In the genomic region with DNA sequence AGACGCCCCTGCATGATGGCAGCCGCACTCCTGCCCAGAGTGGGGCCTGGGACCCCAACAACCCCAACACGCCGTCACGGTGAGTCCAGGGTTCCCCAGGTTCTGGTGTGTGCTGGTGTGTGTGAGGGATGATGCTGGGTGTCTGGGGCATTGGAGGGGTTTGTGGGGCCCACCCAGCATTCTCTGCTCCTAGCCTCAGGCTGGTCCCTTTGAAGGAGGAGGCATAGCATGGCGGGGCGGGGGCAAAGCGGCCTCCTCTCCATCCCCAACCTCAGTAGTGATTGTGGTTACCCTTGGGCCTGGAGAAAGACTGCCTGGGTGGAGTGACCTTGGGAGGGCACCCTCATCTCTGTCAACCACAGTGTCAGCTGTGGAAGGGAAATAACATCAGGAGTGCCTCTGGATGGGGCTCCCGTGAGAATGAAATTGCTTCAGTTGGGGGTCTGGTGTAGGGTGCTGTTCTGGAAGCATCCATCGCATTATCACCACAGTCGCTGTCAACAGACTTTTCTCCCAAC, we compare ENCODE assay signal across 22 cellular contexts. TPM values are rescaled to one million over a fixed set of nuclear protein-coding genes. Genes with fewer than 3 reads are reported as not detected.
"Had no signal": no experiment of that assay in that cellular context is flagged by ENCODE, and none has a peak within 500 bp of the region (broad histone marks: within the 10 kb centered on the region; RNA-seq: fewer than 3 reads in every experiment).

No MANE protein-coding gene starts in this region.

- H3K4me3 ChIP-seq: adrenal gland, breast epithelium, coronary artery, gastrocnemius medialis, heart left ventricle, left ventricle myocardium inferior, right lobe of liver, testis, upper lobe of left lung had no signal

- H3K9me3 Mint-ChIP-seq: activated naive CD4-positive, alpha-beta T cell treated with anti-CD3 and anti-CD28 coated beads, Interleukin-2, amount 50 U/mL, for 72 hours; activated T-helper 1 cell treated with anti-CD3 and anti-CD28 coated beads, Interleukin-12 subunit alpha, Interleukin-12 subunit beta, Interleukin-2, Interleukin-4 antibody, amounts not matched to agents 30 ng/mL and 10 ng/mL and 1 ng/mL, durations not matched to agents 14 hours and 24 hours and 36 hours; naive B cell; stimulated activated memory B cell treated with anti-CD40 and anti-IgM and Interleukin-4, amounts not matched to agents 10 μg/mL and 1 μg/mL and 100 μg/mL, for 72 hours had no signal

- FAIRE-seq: astrocyte, endometrium had no signal

- H3K4me1 ChIP-seq: adrenal gland, breast epithelium, gastrocnemius medialis, parathyroid adenoma, right lobe of liver, testis, upper lobe of left lung had no signal

- H3K27me3 ChIP-seq: adrenal gland, breast epithelium, gastrocnemius medialis, heart left ventricle, neutrophil, right lobe of liver, testis, upper lobe of left lung had no signal

- H2AFZ ChIP-seq: parathyroid adenoma had no signal

- H3K9ac ChIP-seq: parathyroid adenoma had no signal

- H3K27me3 Mint-ChIP-seq: naive B cell; stimulated activated memory B cell treated with anti-CD40 and anti-IgM and Interleukin-4, amounts not matched to agents 10 μg/mL and 1 μg/mL and 100 μg/mL, for 72 hours had no signal

- H3K27ac ChIP-seq: adrenal gland, breast epithelium, coronary artery, heart left ventricle, left ventricle myocardium inferior, neutrophil, right lobe of liver, testis, upper lobe of left lung, VCaP had no signal

- H3K27ac Mint-ChIP-seq: stimulated activated memory B cell treated with anti-CD40 and anti-IgM and Interleukin-4, amounts not matched to agents 10 μg/mL and 1 μg/mL and 100 μg/mL, for 72 hours had no signal

- H3K4me3 Mint-ChIP-seq: activated T-helper 1 cell treated with anti-CD3 and anti-CD28 coated beads, Interleukin-12 subunit alpha, Interleukin-12 subunit beta, Interleukin-2, Interleukin-4 antibody, amounts not matched to agents 30 ng/mL and 10 ng/mL and 1 ng/mL, durations not matched to agents 14 hours and 24 hours and 36 hours; stimulated activated memory B cell treated with anti-CD40 and anti-IgM and Interleukin-4, amounts not matched to agents 10 μg/mL and 1 μg/mL and 100 μg/mL, for 72 hours had no signal

- H3K9me3 ChIP-seq: adrenal gland, breast epithelium, gastrocnemius medialis, heart left ventricle, left ventricle myocardium inferior, neutrophil, right lobe of liver, testis, upper lobe of left lung had no signal

RNA-seq across cellular contexts. Expression of a gene that starts 25.2 kb away (rescaled TPM):
- total RNA-seq: adrenal gland, breast epithelium, esophagus mucosa, gastrocnemius medialis, heart left ventricle, left ventricle myocardium inferior, mononuclear cell, right lobe of liver, upper lobe of left lung had no signal
- polyA plus RNA-seq: heart left ventricle had no signal

RNA-seq across cellular contexts. Expression of a gene that starts 41.4 kb away (rescaled TPM):
- total RNA-seq: activated CD8-positive, alpha-beta memory T cell treated with anti-CD3 and anti-CD28 coated beads for 36 hours; activated naive CD4-positive, alpha-beta T cell treated with anti-CD3 and anti-CD28 coated beads, Interleukin-2, amount 50 U/mL, for 72 hours; activated T-helper 1 cell treated with anti-CD3 and anti-CD28 coated beads, Interleukin-12 subunit alpha, Interleukin-12 subunit beta, Interleukin-2, Interleukin-4 antibody, amounts not matched to agents 30 ng/mL and 10 ng/mL and 1 ng/mL, durations not matched to agents 14 hours and 24 hours and 36 hours; adrenal gland; astrocyte; breast epithelium; esophagus mucosa; gastrocnemius medialis; heart left ventricle; left ventricle myocardium inferior; mononuclear cell; right lobe of liver; T-helper 1 cell treated with Interleukin-12 subunit alpha and Interleukin-12 subunit beta and Interleukin-4 antibody, amounts not matched to agents 30 ng/mL and 1 ng/mL, for 36 hours; upper lobe of left lung had no signal
- polyA plus RNA-seq: adrenal gland, heart left ventricle had no signal
